Comparison of ENCODE assay signal across 9 cellular contexts in genomic region chr18:63439334-63439733, GRCh38. TPM values are rescaled to one million over a fixed set of nuclear protein-coding genes. Genes with fewer than 3 reads are reported as not detected.
A peak's percentile ranks its signal among the peaks of the same experiment; 100 is the strongest.
DNase-seq lines count a peak whose midpoint lies in the region; ATAC-seq, FAIRE-seq and TF ChIP-seq lines count a peak whose summit lies in the region.
"Had no signal": no experiment of that assay in that cellular context is flagged by ENCODE, and none has a peak within 500 bp of the region (broad histone marks: within the 10 kb centered on the region; RNA-seq: fewer than 3 reads in every experiment).

No MANE protein-coding gene starts in this region.

- no peaks in the 10 kb centered on the region for H3K4me1 Mint-ChIP-seq in activated CD4-positive, alpha-beta memory T cell treated with anti-CD3 and anti-CD28 coated beads for 36 hours (ENCODE audit: low read depth)

- H2BK120ac ChIP-seq in mesenchymal stem cell (ENCODE audit: low read depth, low read length), result no peak overlapping the region

- no peak overlapping the region for H3K27ac Mint-ChIP-seq in activated CD4-positive, alpha-beta memory T cell treated with anti-CD3 and anti-CD28 coated beads for 36 hours

- no peak overlapping the region for H2AK5ac ChIP-seq in mesenchymal stem cell (ENCODE audit: low read length, severe bottlenecking)

- no peak overlapping the region for H3K23ac ChIP-seq in mesenchymal stem cell (ENCODE audit: low read length in 2 of 2)

- POLR2A ChIA-PET in GM10248 (lab: Yijun Ruan, JAX), result no interaction called here
- POLR2A ChIA-PET in activated CD4-positive, alpha-beta memory T cell treated with anti-CD3 and anti-CD28 coated beads for 36 hours (lab: Charles Lee), result interaction anchor here (0.8 to 1.0 kb wide), 2 partner anchors 19 to 73 kb away, joined by 3 to 4 read pairs; no protein-coding TSS in a partner anchor

- H2BK5ac ChIP-seq in mesenchymal stem cell (ENCODE audit: low read depth, low read length, poor library complexity, severe bottlenecking), result no peak overlapping the region

- WGBS in mesenchymal stem cell, result 5% methylated on average over 5 of the region's 6 CpGs

- H3K4me2 ChIP-seq in mesenchymal stem cell (ENCODE audit: low read length, poor library complexity, severe bottlenecking), result no peak overlapping the region

- peak; percentile 85 for TF ChIP-seq CTCF in GM10248 (IDR thresholded peaks at IDR 0.05; ENCODE audit: control extremely low read depth, extremely low read depth, low read depth, missing control alignments)

- peaks cover 7% of the 10 kb centered on the region for H3K27me3 Mint-ChIP-seq in activated CD4-positive, alpha-beta memory T cell treated with anti-CD3 and anti-CD28 coated beads for 36 hours

- H2BK15ac ChIP-seq in mesenchymal stem cell (ENCODE audit: low read depth, poor library complexity, severe bottlenecking), result no peak overlapping the region

- DNase-seq in GM10248 (ENCODE audit: extremely low spot score) (peak; percentile 63), NCI-H526 treated with DMSO at 0.1 percent for 48 hours (lab: John Stamatoyannopoulos, UW) (peak; percentile 21), mesenchymal stem cell (peak; percentile 72)
- peak; percentile 54 for DNase-seq in activated CD4-positive, alpha-beta memory T cell treated with anti-CD3 and anti-CD28 coated beads for 36 hours

- H3K27me3 ChIP-seq in mesenchymal stem cell (ENCODE audit: control insufficient read depth in 1 of 2, insufficient read depth in 1 of 2, low read length in 2 of 2) (peaks cover 0 to 11% of the 10 kb centered on the region in 2 experiments), subcutaneous abdominal adipose tissue (ENCODE audit: control insufficient read depth in 5 of 5, insufficient read depth in 4 of 5, low read length in 5 of 5) (no peaks in the 10 kb centered on the region)

- no peak overlapping the region for H3K4ac ChIP-seq in mesenchymal stem cell (ENCODE audit: low read depth in 1 of 2, low read length in 2 of 2)

- no peak overlapping the region for H3K27ac ChIP-seq in mesenchymal stem cell (ENCODE audit: low read length, poor library complexity, severe bottlenecking)
- peak overlapping the region; percentile 51 for H3K27ac ChIP-seq in subcutaneous abdominal adipose tissue (ENCODE audit: low read depth, low read length)

- H3K36me3 Mint-ChIP-seq in activated CD4-positive, alpha-beta memory T cell treated with anti-CD3 and anti-CD28 coated beads for 36 hours, result no peaks in the 10 kb centered on the region

- H4K91ac ChIP-seq in mesenchymal stem cell (ENCODE audit: low read length), result no peak overlapping the region

- H3K36me3 ChIP-seq in mesenchymal stem cell (ENCODE audit: control insufficient read depth in 1 of 2, insufficient read depth in 2 of 2, low read depth in 1 of 2, low read length in 2 of 2) (no peaks in the 10 kb centered on the region), subcutaneous abdominal adipose tissue (ENCODE audit: control insufficient read depth in 5 of 5, insufficient read depth in 5 of 5, low read length in 5 of 5) (no peaks in the 10 kb centered on the region)

- H3K79me1 ChIP-seq in mesenchymal stem cell (replicated peaks; ENCODE audit: low read length, poor library complexity, severe bottlenecking), result no peaks in the 10 kb centered on the region

- intact Hi-C loops in activated CD4-positive, alpha-beta memory T cell treated with anti-CD3 and anti-CD28 coated beads for 36 hours (cut with micrococcal nuclease), result loop anchor here (1.0 to 5.0 kb wide), 6 partner anchors 17 to 423 kb away; partner anchors contain the start of gene VPS4B

- H3K9me3 ChIP-seq in mesenchymal stem cell (ENCODE audit: control insufficient read depth, low read length) (no peaks in the 10 kb centered on the region), subcutaneous abdominal adipose tissue (ENCODE audit: control insufficient read depth in 5 of 5, low read length in 5 of 5) (no peaks in the 10 kb centered on the region)

- peak; percentile 42 for ATAC-seq in HG03342 (IDR thresholded peaks at IDR 0.05; ENCODE audit: unreplicated experiment)
- no peak for ATAC-seq in GM18861 (IDR thresholded peaks at IDR 0.05; ENCODE audit: unreplicated experiment)

- H3K18ac ChIP-seq in mesenchymal stem cell (ENCODE audit: low read depth in 1 of 2, low read length in 2 of 2), result no peak overlapping the region

- CTCF ChIA-PET in GM10248 (lab: Yijun Ruan, JAX), result interaction anchor here (0.7 to 6.0 kb wide), 52 partner anchors 8 to 1069 kb away, joined by 3 to 68 read pairs (median 4); partner anchors contain the start of genes PHLPP1 and VPS4B
- CTCF ChIA-PET in activated CD4-positive, alpha-beta memory T cell treated with anti-CD3 and anti-CD28 coated beads for 36 hours (lab: Charles Lee), result interaction anchor here (0.5 to 7.2 kb wide), 42 partner anchors 9 to 439 kb away, joined by 3 to 102 read pairs (median 5); partner anchors contain the start of genes BCL2, KDSR and VPS4B

- H3K4me3 ChIP-seq in mesenchymal stem cell (ENCODE audit: insufficient read depth in 1 of 2, low read depth in 1 of 2, low read length in 2 of 2) (no peak overlapping the region), subcutaneous abdominal adipose tissue (ENCODE audit: low read depth in 1 of 5, low read length in 5 of 5) (no peak overlapping the region)

- H3K4me3 Mint-ChIP-seq in activated CD4-positive, alpha-beta memory T cell treated with anti-CD3 and anti-CD28 coated beads for 36 hours, result no peak overlapping the region

- H3K9ac ChIP-seq in mesenchymal stem cell (ENCODE audit: low read length) (peak overlapping the region; percentile 40), subcutaneous abdominal adipose tissue (ENCODE audit: low read length in 5 of 5) (no peak overlapping the region)

- H4K8ac ChIP-seq in mesenchymal stem cell (ENCODE audit: low read length), result no peak overlapping the region

- H3K9me3 Mint-ChIP-seq in activated CD4-positive, alpha-beta memory T cell treated with anti-CD3 and anti-CD28 coated beads for 36 hours, result no peaks in the 10 kb centered on the region

- H2AFZ ChIP-seq in mesenchymal stem cell (ENCODE audit: low read depth, low read length), result no peak overlapping the region

- H3K4me1 ChIP-seq in mesenchymal stem cell (ENCODE audit: control insufficient read depth, insufficient read depth, low read depth, low read length), result no peaks in the 10 kb centered on the region
- peaks cover 0 to 26% (median 17%) of the 10 kb centered on the region in 5 donors for H3K4me1 ChIP-seq in subcutaneous abdominal adipose tissue (ENCODE audit: control insufficient read depth in 5 of 5, insufficient read depth in 5 of 5, low read length in 5 of 5)

- FAIRE-seq in endometrium (lab: Jason Lieb, UNC), result peak; percentile 77
- FAIRE-seq: colon had no signal

- no peak overlapping the region for H3K14ac ChIP-seq in mesenchymal stem cell (ENCODE audit: low read length in 2 of 2)

- H2BK12ac ChIP-seq in mesenchymal stem cell (ENCODE audit: low read length in 2 of 2), result no peak overlapping the region

RNA-seq across cellular contexts. Expression of gene VPS4B, which starts 17.1 kb away (rescaled TPM):
- 10 to 100 TPM; 41.7 to 43.3 TPM for total RNA-seq in activated CD4-positive, alpha-beta memory T cell treated with anti-CD3 and anti-CD28 coated beads for 36 hours
- polyA plus RNA-seq in mesenchymal stem cell (2013, experiment 1 of 2), result 59.9 TPM
- 59.3 TPM for polyA plus RNA-seq in mesenchymal stem cell (2013, experiment 2 of 2)

RNA-seq across cellular contexts. Expression of gene SERPINB5, which starts 37.4 kb away (rescaled TPM):
- not detected for total RNA-seq in activated CD4-positive, alpha-beta memory T cell treated with anti-CD3 and anti-CD28 coated beads for 36 hours
- polyA plus RNA-seq in mesenchymal stem cell (2013, experiment 1 of 2), result not detected
- polyA plus RNA-seq in mesenchymal stem cell (2013, experiment 2 of 2), result not detected

Comparison
In these comparisons a context has a peak if more than half of its experiments do, and no peak if none do; other contexts are left out.
1. DNase-seq: peak in every context shown above with its lines; median percentile 72 in mesenchymal stem cell; 63 in GM10248; 54 in activated CD4-positive, alpha-beta memory T cell treated with anti-CD3 and anti-CD28 coated beads for 36 hours; 21 in NCI-H526 treated with DMSO at 0.1 percent for 48 hours.